7 cellular contexts compared by ENCODE assay signal in genomic region chr15:61344293-61344692, GRCh38.
"Had no signal": no experiment of that assay in that cellular context is flagged by ENCODE, and none has a peak within 500 bp of the region (broad histone marks: within the 10 kb centered on the region; RNA-seq: fewer than 3 reads in every experiment).

No MANE protein-coding gene starts in this region.

- ATAC-seq: GM12878 had no signal

- H3K4me3 ChIP-seq: GM12878 had no signal

- FAIRE-seq: GM12878, GM12891, GM12892, GM18507, GM19239 had no signal

- DNase-seq: GDM1, GF-D8 had no signal
